Comparison of ENCODE assay signal across 18 cellular contexts in the genomic region with DNA sequence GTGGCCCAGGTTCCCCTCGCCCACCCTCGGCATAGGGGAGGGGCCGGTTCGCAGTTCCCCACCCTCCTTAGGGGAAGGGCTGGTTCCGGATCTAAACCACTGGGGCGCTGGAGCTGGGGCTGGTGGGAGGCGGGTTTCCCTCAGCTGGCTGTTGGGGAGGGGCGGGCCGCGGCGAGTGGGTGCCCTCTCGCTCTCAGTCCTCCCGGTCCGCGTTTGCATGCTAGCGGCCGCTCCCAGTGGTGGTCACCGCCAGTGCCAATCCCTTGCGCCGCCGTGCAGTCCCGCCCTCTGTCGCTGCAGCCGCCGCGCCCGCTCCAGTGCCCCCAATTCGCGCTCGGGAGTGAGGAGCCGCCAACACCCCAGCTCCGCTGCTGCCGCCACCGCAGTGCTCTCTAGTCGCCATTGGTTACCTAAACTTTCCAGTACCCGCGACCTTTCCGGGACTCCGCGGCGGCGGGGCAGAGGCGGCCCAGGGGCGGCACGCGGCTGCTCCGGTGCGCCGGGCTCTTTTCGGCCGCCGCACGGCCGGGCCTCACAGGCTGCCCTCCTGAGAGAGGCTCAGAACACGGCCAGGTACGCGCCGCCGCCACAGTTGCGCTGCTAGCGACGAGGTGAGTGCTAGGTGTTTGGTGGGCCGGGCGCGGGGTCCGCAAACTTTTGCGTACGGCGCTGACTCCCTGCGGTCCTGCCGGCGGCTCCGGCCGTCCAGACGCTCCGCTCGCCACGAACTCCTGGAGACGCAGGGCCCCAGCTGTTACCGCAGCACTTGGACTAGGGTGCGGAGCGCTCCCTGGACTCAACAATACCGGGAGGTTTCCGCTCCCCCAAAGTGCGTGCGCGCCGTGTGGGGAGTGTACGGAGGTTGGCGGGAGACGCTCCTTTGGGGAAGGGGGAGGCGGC. TPM values are rescaled to one million over a fixed set of nuclear protein-coding genes. Genes with fewer than 3 reads are reported as not detected.
DNase-seq lines count a peak whose midpoint lies in the region; ATAC-seq and TF ChIP-seq lines count a peak whose summit lies in the region.
"Had no signal": no experiment of that assay in that cellular context is flagged by ENCODE, and none has a peak within 500 bp of the region (broad histone marks: within the 10 kb centered on the region; RNA-seq: fewer than 3 reads in every experiment).

A gene (plus strand): TSS at position 326 of the 900 bp plus-strand sequence. CDS start 114,388 bp downstream, outside the sequence.

- H3K27ac ChIP-seq in iPS DF 6.9 (ENCODE audit: low read length): no peak within 1 kb of the TSS
- no peak within 1 kb of the TSS for H3K27ac ChIP-seq in Karpas-422 (ENCODE audit: low read length)
- no peak within 1 kb of the TSS for H3K27ac ChIP-seq in hepatocyte
- H3K27ac ChIP-seq: right lobe of liver had no signal

- POLR2A ChIA-PET in activated CD8-positive, alpha-beta T cell treated with anti-CD3 and anti-CD28 coated beads, Interleukin-2, amount 10 ng/mL, durations not matched to agents 7 days and 5 days (lab: Charles Lee): no interaction called here

- H3K79me2 ChIP-seq in Karpas-422 (ENCODE audit: low read length): no peaks in the 10 kb centered on the region
- H3K79me2 ChIP-seq in hepatocyte: no peaks in the 10 kb centered on the region

- H4K20me1 ChIP-seq in Karpas-422 (ENCODE audit: insufficient read depth, low read depth, low read length): no peaks in the 10 kb centered on the region
- H4K20me1 ChIP-seq in hepatocyte (ENCODE audit: insufficient read depth, poor library complexity, severe bottlenecking): no peaks in the 10 kb centered on the region

- H3K27me3 ChIP-seq in iPS DF 6.9 (ENCODE audit: control insufficient read depth, insufficient read depth, low read length) (no peaks in the 10 kb centered on the region; the same call in 1 of the 2 replicates), Karpas-422 (ENCODE audit: low read length) (no peaks in the 10 kb centered on the region), hepatocyte (no peaks in the 10 kb centered on the region)
- H3K27me3 ChIP-seq: right lobe of liver had no signal

- H3K27ac Mint-ChIP-seq in T-helper 1 cell treated with Interleukin-12 subunit alpha and Interleukin-12 subunit beta and Interleukin-4 antibody, amounts not matched to agents 30 μg/mL and 1 μg/mL, for 36 hours: no peak within 1 kb of the TSS
- H3K27ac Mint-ChIP-seq in activated CD8-positive, alpha-beta T cell treated with anti-CD3 and anti-CD28 coated beads, Interleukin-2, amount 10 ng/mL, durations not matched to agents 7 days and 5 days: no peak within 1 kb of the TSS
- H3K27ac Mint-ChIP-seq in stimulated activated effector memory CD8-positive, alpha-beta T cell treated with anti-CD3 and anti-CD28 coated beads, Interleukin-12 subunit alpha, Interleukin-12 subunit beta, amount 100 ng/mL, for 72 hours: no peak within 1 kb of the TSS
- H3K27ac Mint-ChIP-seq: dendritic cell treated with granulocyte-macrophage colony-stimulating factor and Interleukin-4, amounts not matched to agents 40 ng/mL and 50 ng/mL, for 4 days; natural killer cell treated with Interleukin-12 subunit alpha and Interleukin-12 subunit beta and Interleukin-15 and Interleukin-18, amount 100 ng/mL, for 72 hours; T-helper 2 cell treated with Interferon-gamma antibody and Interleukin-4, amounts not matched to agents 5 μg/mL and 100 μg/mL, for 36 hours had no signal

- TF ChIP-seq CTCF in omental fat pad (IDR thresholded peaks at IDR 0.05) (no peak), hepatocyte (IDR thresholded peaks at IDR 0.05; ENCODE audit: poor library complexity) (no peak)

- H3K36me3 ChIP-seq in iPS DF 6.9 (ENCODE audit: control insufficient read depth, insufficient read depth, low read length): no peaks in the 10 kb centered on the region
- no peaks in the 10 kb centered on the region for H3K36me3 ChIP-seq in Karpas-422 (ENCODE audit: insufficient read depth, low read length)
- H3K36me3 ChIP-seq in hepatocyte (replicated peaks; ENCODE audit: insufficient read depth, low read depth): no peaks in the 10 kb centered on the region
- H3K36me3 ChIP-seq: right lobe of liver had no signal

- ATAC-seq in activated CD8-positive, alpha-beta T cell treated with anti-CD3 and anti-CD28 coated beads, Interleukin-2, amount 10 ng/mL, durations not matched to agents 7 days and 5 days: peak; percentile 23
- ATAC-seq in stimulated activated effector memory CD8-positive, alpha-beta T cell treated with anti-CD3 and anti-CD28 coated beads, Interleukin-12 subunit alpha, Interleukin-12 subunit beta, amount 100 ng/mL, for 72 hours: no peak
- no peak for ATAC-seq in omental fat pad (ENCODE audit: low FRiP score)
- ATAC-seq: natural killer cell treated with Interleukin-12 subunit alpha and Interleukin-12 subunit beta and Interleukin-15 and Interleukin-18, amount 100 ng/mL, for 72 hours had no signal

- H3K27me3 Mint-ChIP-seq in T-helper 1 cell treated with Interleukin-12 subunit alpha and Interleukin-12 subunit beta and Interleukin-4 antibody, amounts not matched to agents 30 μg/mL and 1 μg/mL, for 36 hours (ENCODE audit: low read depth): peaks cover 39% of the 10 kb centered on the region
- peaks cover 28% of the 10 kb centered on the region for H3K27me3 Mint-ChIP-seq in activated CD8-positive, alpha-beta T cell treated with anti-CD3 and anti-CD28 coated beads, Interleukin-2, amount 10 ng/mL, durations not matched to agents 7 days and 5 days (ENCODE audit: low read depth)

- H3K9ac ChIP-seq in Karpas-422 (ENCODE audit: low read length): no peak within 1 kb of the TSS

- peak within 1 kb of the TSS; percentile 34 for H3K4me3 Mint-ChIP-seq in T-helper 1 cell treated with Interleukin-12 subunit alpha and Interleukin-12 subunit beta and Interleukin-4 antibody, amounts not matched to agents 30 μg/mL and 1 μg/mL, for 36 hours
- peak within 1 kb of the TSS; percentile 18 for H3K4me3 Mint-ChIP-seq in activated CD8-positive, alpha-beta T cell treated with anti-CD3 and anti-CD28 coated beads, Interleukin-2, amount 10 ng/mL, durations not matched to agents 7 days and 5 days
- H3K4me3 Mint-ChIP-seq in stimulated activated effector memory CD8-positive, alpha-beta T cell treated with anti-CD3 and anti-CD28 coated beads, Interleukin-12 subunit alpha, Interleukin-12 subunit beta, amount 100 ng/mL, for 72 hours: peak within 1 kb of the TSS; percentile 46
- H3K4me3 Mint-ChIP-seq: dendritic cell treated with granulocyte-macrophage colony-stimulating factor and Interleukin-4, amounts not matched to agents 40 ng/mL and 50 ng/mL, for 4 days; natural killer cell treated with Interleukin-12 subunit alpha and Interleukin-12 subunit beta and Interleukin-15 and Interleukin-18, amount 100 ng/mL, for 72 hours had no signal

- H3K4me1 ChIP-seq in iPS DF 6.9 (ENCODE audit: control insufficient read depth, insufficient read depth, low read length): no peaks in the 10 kb centered on the region
- no peaks in the 10 kb centered on the region for H3K4me1 ChIP-seq in Karpas-422 (ENCODE audit: low read length)
- no peaks in the 10 kb centered on the region for H3K4me1 ChIP-seq in hepatocyte (ENCODE audit: insufficient read depth)
- H3K4me1 ChIP-seq: right lobe of liver had no signal

- no peaks in the 10 kb centered on the region for H3K9me2 ChIP-seq in Karpas-422 (replicated peaks; ENCODE audit: insufficient read depth, low read length)
- H3K9me2 ChIP-seq in hepatocyte (replicated peaks; ENCODE audit: insufficient read depth): no peaks in the 10 kb centered on the region

- H2AFZ ChIP-seq in Karpas-422 (ENCODE audit: low read length) (no peak within 1 kb of the TSS), hepatocyte (no peak within 1 kb of the TSS)

- DNase-seq in T-helper 1 cell (no peak), iPS DF 6.9 (ENCODE audit: low read depth, low spot score) (no peak), omental fat pad (ENCODE audit: low spot score) (no peak), Karpas-422 (no peak), hepatocyte (ENCODE audit: low spot score) (no peak)
- no peak for DNase-seq in activated CD8-positive, alpha-beta T cell treated with anti-CD3 and anti-CD28 coated beads, Interleukin-2, amount 10 ng/mL, durations not matched to agents 7 days and 5 days
- peak in 1 of 2 donors; percentile 50 for DNase-seq in stimulated activated effector memory CD8-positive, alpha-beta T cell treated with anti-CD3 and anti-CD28 coated beads, Interleukin-12 subunit alpha, Interleukin-12 subunit beta, amount 100 ng/mL, for 72 hours (ENCODE audit: low spot score in 2 of 2)
- DNase-seq: 8988T, GOT3, kidney glomerular epithelial cell, NCI-H2171 had no signal

- H3K4me2 ChIP-seq in Karpas-422 (ENCODE audit: low read depth, low read length, poor library complexity, severe bottlenecking) (no peak within 1 kb of the TSS), hepatocyte (no peak within 1 kb of the TSS)

- peak within 1 kb of the TSS; percentile 51 for H3K4me3 ChIP-seq in iPS DF 6.9 (ENCODE audit: low read length)
- no peak within 1 kb of the TSS for H3K4me3 ChIP-seq in Karpas-422 (ENCODE audit: low read length)
- H3K4me3 ChIP-seq in hepatocyte: no peak within 1 kb of the TSS
- H3K4me3 ChIP-seq: right lobe of liver had no signal

- no peaks in the 10 kb centered on the region for H3K4me1 Mint-ChIP-seq in T-helper 1 cell treated with Interleukin-12 subunit alpha and Interleukin-12 subunit beta and Interleukin-4 antibody, amounts not matched to agents 30 μg/mL and 1 μg/mL, for 36 hours (ENCODE audit: low read depth)
- peaks cover 3% of the 10 kb centered on the region for H3K4me1 Mint-ChIP-seq in activated CD8-positive, alpha-beta T cell treated with anti-CD3 and anti-CD28 coated beads, Interleukin-2, amount 10 ng/mL, durations not matched to agents 7 days and 5 days (ENCODE audit: low read depth)
- H3K4me1 Mint-ChIP-seq in stimulated activated effector memory CD8-positive, alpha-beta T cell treated with anti-CD3 and anti-CD28 coated beads, Interleukin-12 subunit alpha, Interleukin-12 subunit beta, amount 100 ng/mL, for 72 hours: no peaks in the 10 kb centered on the region

- no peaks in the 10 kb centered on the region for H3K9me3 ChIP-seq in iPS DF 6.9 (ENCODE audit: control insufficient read depth, insufficient read depth, low read length)
- H3K9me3 ChIP-seq in Karpas-422 (ENCODE audit: low read length): no peaks in the 10 kb centered on the region
- no peaks in the 10 kb centered on the region for H3K9me3 ChIP-seq in hepatocyte (ENCODE audit: low read depth)
- H3K9me3 ChIP-seq: right lobe of liver had no signal

- CTCF ChIA-PET in activated CD8-positive, alpha-beta T cell treated with anti-CD3 and anti-CD28 coated beads, Interleukin-2, amount 10 ng/mL, durations not matched to agents 7 days and 5 days (lab: Charles Lee): no interaction called here

- H3K36me3 Mint-ChIP-seq in T-helper 1 cell treated with Interleukin-12 subunit alpha and Interleukin-12 subunit beta and Interleukin-4 antibody, amounts not matched to agents 30 μg/mL and 1 μg/mL, for 36 hours (ENCODE audit: low read depth): no peaks in the 10 kb centered on the region
- no peaks in the 10 kb centered on the region for H3K36me3 Mint-ChIP-seq in activated CD8-positive, alpha-beta T cell treated with anti-CD3 and anti-CD28 coated beads, Interleukin-2, amount 10 ng/mL, durations not matched to agents 7 days and 5 days (ENCODE audit: low read depth)
- no peaks in the 10 kb centered on the region for H3K36me3 Mint-ChIP-seq in stimulated activated effector memory CD8-positive, alpha-beta T cell treated with anti-CD3 and anti-CD28 coated beads, Interleukin-12 subunit alpha, Interleukin-12 subunit beta, amount 100 ng/mL, for 72 hours
- H3K36me3 Mint-ChIP-seq: natural killer cell treated with Interleukin-12 subunit alpha and Interleukin-12 subunit beta and Interleukin-15 and Interleukin-18, amount 100 ng/mL, for 72 hours had no signal

- WGBS in iPS DF 6.9 (ENCODE audit: insufficient coverage, insufficient read length): no CpG with 5 or more reads among the region's 92 CpGs
- WGBS in hepatocyte (ENCODE audit: low lambda C conversion rate, missing lambda C conversion rate): no CpG with 5 or more reads among the region's 92 CpGs

- no peaks in the 10 kb centered on the region for H3K9me3 Mint-ChIP-seq in T-helper 1 cell treated with Interleukin-12 subunit alpha and Interleukin-12 subunit beta and Interleukin-4 antibody, amounts not matched to agents 30 μg/mL and 1 μg/mL, for 36 hours
- H3K9me3 Mint-ChIP-seq in activated CD8-positive, alpha-beta T cell treated with anti-CD3 and anti-CD28 coated beads, Interleukin-2, amount 10 ng/mL, durations not matched to agents 7 days and 5 days (ENCODE audit: insufficient read depth): no peaks in the 10 kb centered on the region
- no peaks in the 10 kb centered on the region for H3K9me3 Mint-ChIP-seq in stimulated activated effector memory CD8-positive, alpha-beta T cell treated with anti-CD3 and anti-CD28 coated beads, Interleukin-12 subunit alpha, Interleukin-12 subunit beta, amount 100 ng/mL, for 72 hours
- H3K9me3 Mint-ChIP-seq: dendritic cell treated with granulocyte-macrophage colony-stimulating factor and Interleukin-4, amounts not matched to agents 40 ng/mL and 50 ng/mL, for 4 days; natural killer cell treated with Interleukin-12 subunit alpha and Interleukin-12 subunit beta and Interleukin-15 and Interleukin-18, amount 100 ng/mL, for 72 hours; T-helper 2 cell treated with Interferon-gamma antibody and Interleukin-4, amounts not matched to agents 5 μg/mL and 100 μg/mL, for 36 hours had no signal

RNA-seq across cellular contexts. Expression of the gene that starts here (rescaled TPM):
- under 1 TPM; 0.16 to 0.18 TPM for total RNA-seq in activated CD8-positive, alpha-beta T cell treated with anti-CD3 and anti-CD28 coated beads, Interleukin-2, amount 10 ng/mL, durations not matched to agents 7 days and 5 days
- total RNA-seq in omental fat pad: 1 to 10 TPM in 1 of 4 donors, under 1 TPM in 1, not detected in 2; 0.96 to 1.6 TPM
- total RNA-seq in Karpas-422 (2014; rRNA removed; shearing (Covaris generic); ENCODE audit: low replicate concordance): not detected in 2 replicates
- total RNA-seq in hepatocyte: not detected in 2 replicates
- polyA plus RNA-seq in hepatocyte: not detected in 2 replicates
- total RNA-seq: fibroblast of villous mesenchyme; M059J; natural killer cell treated with Interleukin-12 subunit alpha and Interleukin-12 subunit beta and Interleukin-15 and Interleukin-18, amount 100 ng/mL, for 72 hours had no signal
